In genomic region chr20:25160897-25161296, GRCh38 we compare ENCODE assay signal across 16 cellular contexts.
"Had no signal": no experiment of that assay in that cellular context is flagged by ENCODE, and none has a peak within 500 bp of the region (broad histone marks: within the 10 kb centered on the region; RNA-seq: fewer than 3 reads in every experiment).

No MANE protein-coding gene starts in this region.

- DNase-seq: activated CD8-positive, alpha-beta memory T cell treated with anti-CD3 and anti-CD28 coated beads, Interleukin-2, amount 50 U/mL, for 4 hours; activated naive CD4-positive, alpha-beta T cell treated with anti-CD3 and anti-CD28 coated beads, Interleukin-2, amount 10 ng/mL, durations not matched to agents 7 days and 5 days; amygdala; effector memory CD8-positive, alpha-beta T cell; esophagus squamous epithelium; heart right ventricle; left lung; midbrain; nucleus accumbens; sigmoid colon; stimulated activated CD4-positive, alpha-beta T cell treated with anti-CD3 and anti-CD28 coated beads, Interleukin-4, amount 100 ng/mL, for 24 hours; tibial artery had no signal

- H3K36me3 ChIP-seq: cardiac muscle cell, esophagus squamous epithelium, heart right ventricle, left lung, sigmoid colon, tibial artery had no signal

- H3K9me3 Mint-ChIP-seq: activated naive CD4-positive, alpha-beta T cell treated with anti-CD3 and anti-CD28 coated beads, Interleukin-2, amount 10 ng/mL, durations not matched to agents 7 days and 5 days; dendritic cell treated with granulocyte-macrophage colony-stimulating factor and Interleukin-4, amounts not matched to agents 40 ng/mL and 50 ng/mL, for 4 days; effector memory CD8-positive, alpha-beta T cell; nephron; stimulated activated memory B cell treated with anti-CD40 and anti-IgM and Interleukin-4, amounts not matched to agents 10 μg/mL and 1 μg/mL and 100 μg/mL, for 72 hours had no signal

- H3K9me3 ChIP-seq: esophagus squamous epithelium, left lung, sigmoid colon, tibial artery had no signal

- H3K4me3 Mint-ChIP-seq: activated naive CD4-positive, alpha-beta T cell treated with anti-CD3 and anti-CD28 coated beads, Interleukin-2, amount 10 ng/mL, durations not matched to agents 7 days and 5 days; dendritic cell treated with granulocyte-macrophage colony-stimulating factor and Interleukin-4, amounts not matched to agents 40 ng/mL and 50 ng/mL, for 4 days; effector memory CD8-positive, alpha-beta T cell; nephron; stimulated activated memory B cell treated with anti-CD40 and anti-IgM and Interleukin-4, amounts not matched to agents 10 μg/mL and 1 μg/mL and 100 μg/mL, for 72 hours had no signal

- H3K27ac Mint-ChIP-seq: activated naive CD4-positive, alpha-beta T cell treated with anti-CD3 and anti-CD28 coated beads, Interleukin-2, amount 10 ng/mL, durations not matched to agents 7 days and 5 days; dendritic cell treated with granulocyte-macrophage colony-stimulating factor and Interleukin-4, amounts not matched to agents 40 ng/mL and 50 ng/mL, for 4 days; effector memory CD8-positive, alpha-beta T cell; nephron; stimulated activated memory B cell treated with anti-CD40 and anti-IgM and Interleukin-4, amounts not matched to agents 10 μg/mL and 1 μg/mL and 100 μg/mL, for 72 hours had no signal

- H3K4me1 ChIP-seq: esophagus squamous epithelium, heart right ventricle, left lung, sigmoid colon, tibial artery had no signal

- ATAC-seq: effector memory CD8-positive, alpha-beta T cell; heart right ventricle; left lung had no signal

- H3K27me3 ChIP-seq: left lung had no signal

- H3K27ac ChIP-seq: cardiac muscle cell, esophagus squamous epithelium, heart right ventricle, left lung, sigmoid colon, tibial artery had no signal

- H3K4me3 ChIP-seq: cardiac muscle cell, esophagus squamous epithelium, heart right ventricle, left lung, sigmoid colon, tibial artery had no signal

- H3K4me1 Mint-ChIP-seq: activated naive CD4-positive, alpha-beta T cell treated with anti-CD3 and anti-CD28 coated beads, Interleukin-2, amount 10 ng/mL, durations not matched to agents 7 days and 5 days; nephron had no signal

- H3K36me3 Mint-ChIP-seq: activated naive CD4-positive, alpha-beta T cell treated with anti-CD3 and anti-CD28 coated beads, Interleukin-2, amount 10 ng/mL, durations not matched to agents 7 days and 5 days; stimulated activated memory B cell treated with anti-CD40 and anti-IgM and Interleukin-4, amounts not matched to agents 10 μg/mL and 1 μg/mL and 100 μg/mL, for 72 hours had no signal
